ENCODE assay signal across 1 cellular context in the genomic region with DNA sequence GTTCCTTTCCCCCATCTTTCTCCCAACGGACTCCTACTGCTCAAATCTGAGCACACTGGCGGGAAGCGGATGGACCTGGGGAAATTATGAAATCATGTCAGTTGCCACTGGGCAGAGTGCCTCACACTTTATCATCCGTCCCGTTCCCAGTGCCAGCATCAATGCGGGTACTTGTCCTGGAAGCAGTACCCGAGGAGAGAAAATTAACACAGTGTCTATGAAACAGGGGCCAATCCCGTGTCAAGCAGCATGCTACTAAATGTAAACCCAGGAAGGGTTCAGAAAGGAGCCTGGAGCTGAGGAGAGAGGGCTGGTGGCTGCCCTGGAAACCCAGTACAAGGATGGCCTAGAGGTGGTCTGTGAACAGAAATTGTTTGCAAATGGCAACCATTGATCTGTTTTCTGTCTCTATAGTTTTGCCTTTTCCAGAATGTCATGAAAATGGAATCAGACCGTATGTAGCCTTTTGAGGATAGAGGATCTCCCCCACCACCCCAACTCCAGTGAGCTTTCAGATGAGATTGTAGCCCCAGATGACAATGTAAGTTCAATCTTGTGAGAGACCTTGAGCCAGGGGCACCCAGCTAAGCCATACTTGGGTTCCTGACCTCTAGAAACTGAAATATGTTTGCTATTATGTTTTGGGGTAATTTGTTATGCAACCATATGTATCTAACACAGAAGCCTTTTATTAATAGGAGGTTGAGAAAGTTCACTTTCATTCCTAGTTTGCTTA.
TF ChIP-seq lines count a peak whose summit lies in the region.

No MANE protein-coding gene starts in this region.

TF ChIP-seq in IMR-90, 13 proteins besides CTCF, POLR2A, EP300 and RAD21:
- TF ChIP-seq, protein P1, sequence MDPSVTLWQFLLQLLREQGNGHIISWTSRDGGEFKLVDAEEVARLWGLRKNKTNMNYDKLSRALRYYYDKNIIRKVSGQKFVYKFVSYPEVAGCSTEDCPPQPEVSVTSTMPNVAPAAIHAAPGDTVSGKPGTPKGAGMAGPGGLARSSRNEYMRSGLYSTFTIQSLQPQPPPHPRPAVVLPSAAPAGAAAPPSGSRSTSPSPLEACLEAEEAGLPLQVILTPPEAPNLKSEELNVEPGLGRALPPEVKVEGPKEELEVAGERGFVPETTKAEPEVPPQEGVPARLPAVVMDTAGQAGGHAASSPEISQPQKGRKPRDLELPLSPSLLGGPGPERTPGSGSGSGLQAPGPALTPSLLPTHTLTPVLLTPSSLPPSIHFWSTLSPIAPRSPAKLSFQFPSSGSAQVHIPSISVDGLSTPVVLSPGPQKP (IDR thresholded peaks at IDR 0.05; ENCODE audit: borderline replicate concordance, low read depth, low read length), result no peak
- TF ChIP-seq MAZ (IDR thresholded peaks at IDR 0.05; ENCODE audit: borderline replicate concordance, low read depth, low read length), result no peak
- TF ChIP-seq RCOR1 (IDR thresholded peaks at IDR 0.05; ENCODE audit: insufficient replicate concordance, low read length), result no peak
- TF ChIP-seq SMC3 (IDR thresholded peaks at IDR 0.05; ENCODE audit: low read depth, low read length), result no peak
- TF ChIP-seq MXI1 (IDR thresholded peaks at IDR 0.05; ENCODE audit: borderline replicate concordance, low read depth, low read length), result no peak
- TF ChIP-seq, protein P2, sequence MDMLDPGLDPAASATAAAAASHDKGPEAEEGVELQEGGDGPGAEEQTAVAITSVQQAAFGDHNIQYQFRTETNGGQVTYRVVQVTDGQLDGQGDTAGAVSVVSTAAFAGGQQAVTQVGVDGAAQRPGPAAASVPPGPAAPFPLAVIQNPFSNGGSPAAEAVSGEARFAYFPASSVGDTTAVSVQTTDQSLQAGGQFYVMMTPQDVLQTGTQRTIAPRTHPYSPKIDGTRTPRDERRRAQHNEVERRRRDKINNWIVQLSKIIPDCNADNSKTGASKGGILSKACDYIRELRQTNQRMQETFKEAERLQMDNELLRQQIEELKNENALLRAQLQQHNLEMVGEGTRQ (IDR thresholded peaks at IDR 0.05; ENCODE audit: low read depth, low read length), result no peak
- TF ChIP-seq RFX5 (IDR thresholded peaks at IDR 0.05; ENCODE audit: low read depth, low read length), result no peak
- no peak for TF ChIP-seq CHD1 (IDR thresholded peaks at IDR 0.05; ENCODE audit: low read depth, low read length)
- no peak for TF ChIP-seq NFE2L2 (IDR thresholded peaks at IDR 0.05; ENCODE audit: low read depth, low read length)
- no peak for TF ChIP-seq CEBPB (IDR thresholded peaks at IDR 0.05; ENCODE audit: low read depth, low read length)
- TF ChIP-seq MAFK (IDR thresholded peaks at IDR 0.05; ENCODE audit: low read depth, low read length), result no peak
- TF ChIP-seq FOS (IDR thresholded peaks at IDR 0.05; ENCODE audit: low read depth, low read length), result no peak
- TF ChIP-seq BHLHE40 (IDR thresholded peaks at IDR 0.05; ENCODE audit: low read depth, low read length), result no peak
